2 cellular contexts compared by ENCODE assay signal in the genomic region with DNA sequence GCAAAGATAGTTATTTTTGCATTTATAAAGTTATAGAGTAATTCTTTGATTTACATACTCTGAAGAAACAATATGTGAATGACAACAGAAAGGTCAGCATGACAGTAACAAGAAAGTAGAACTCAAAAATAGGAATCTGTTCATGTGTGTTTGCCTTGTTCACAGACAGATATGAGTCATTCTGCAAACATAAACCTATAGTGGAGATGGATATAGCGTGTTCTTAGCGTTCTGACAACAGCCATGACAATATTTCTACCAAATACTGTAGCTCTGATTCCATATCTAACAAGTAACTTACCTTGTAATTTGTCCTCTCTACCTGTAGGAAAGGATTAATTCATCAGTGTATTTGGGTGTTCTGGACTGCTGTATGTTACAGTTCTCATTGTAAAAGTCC.
TF ChIP-seq lines count a peak whose summit lies in the region.

No MANE protein-coding gene starts in this region.

TF ChIP-seq in A549, 52 proteins besides CTCF, POLR2A, EP300 and RAD21 (continued from another document):
- no peak for TF ChIP-seq ATOH8 (CRISPR knock-in tag; IDR thresholded peaks at IDR 0.05; ENCODE audit: low read depth)
- TF ChIP-seq TP53 (CRISPR knock-in tag; IDR thresholded peaks at IDR 0.05) = no peak
- peak; percentile 30; the same call in 1 of the 2 replicates for TF ChIP-seq FOSL2 (IDR thresholded peaks at IDR 0.05)
- peak; percentile 66 for TF ChIP-seq FOSL2 (CRISPR knock-in tag; IDR thresholded peaks at IDR 0.05)
- no peak for TF ChIP-seq REST (IDR thresholded peaks at IDR 0.05)
- TF ChIP-seq EHF (CRISPR knock-in tag; IDR thresholded peaks at IDR 0.05) = no peak
- no peak for TF ChIP-seq SMC3 (IDR thresholded peaks at IDR 0.05)
TF ChIP-seq in A549: peak in this region for 1.

TF ChIP-seq in K562, 482 proteins besides CTCF, POLR2A, EP300 and RAD21 (continued from another document):
- TF ChIP-seq, protein P1, sequence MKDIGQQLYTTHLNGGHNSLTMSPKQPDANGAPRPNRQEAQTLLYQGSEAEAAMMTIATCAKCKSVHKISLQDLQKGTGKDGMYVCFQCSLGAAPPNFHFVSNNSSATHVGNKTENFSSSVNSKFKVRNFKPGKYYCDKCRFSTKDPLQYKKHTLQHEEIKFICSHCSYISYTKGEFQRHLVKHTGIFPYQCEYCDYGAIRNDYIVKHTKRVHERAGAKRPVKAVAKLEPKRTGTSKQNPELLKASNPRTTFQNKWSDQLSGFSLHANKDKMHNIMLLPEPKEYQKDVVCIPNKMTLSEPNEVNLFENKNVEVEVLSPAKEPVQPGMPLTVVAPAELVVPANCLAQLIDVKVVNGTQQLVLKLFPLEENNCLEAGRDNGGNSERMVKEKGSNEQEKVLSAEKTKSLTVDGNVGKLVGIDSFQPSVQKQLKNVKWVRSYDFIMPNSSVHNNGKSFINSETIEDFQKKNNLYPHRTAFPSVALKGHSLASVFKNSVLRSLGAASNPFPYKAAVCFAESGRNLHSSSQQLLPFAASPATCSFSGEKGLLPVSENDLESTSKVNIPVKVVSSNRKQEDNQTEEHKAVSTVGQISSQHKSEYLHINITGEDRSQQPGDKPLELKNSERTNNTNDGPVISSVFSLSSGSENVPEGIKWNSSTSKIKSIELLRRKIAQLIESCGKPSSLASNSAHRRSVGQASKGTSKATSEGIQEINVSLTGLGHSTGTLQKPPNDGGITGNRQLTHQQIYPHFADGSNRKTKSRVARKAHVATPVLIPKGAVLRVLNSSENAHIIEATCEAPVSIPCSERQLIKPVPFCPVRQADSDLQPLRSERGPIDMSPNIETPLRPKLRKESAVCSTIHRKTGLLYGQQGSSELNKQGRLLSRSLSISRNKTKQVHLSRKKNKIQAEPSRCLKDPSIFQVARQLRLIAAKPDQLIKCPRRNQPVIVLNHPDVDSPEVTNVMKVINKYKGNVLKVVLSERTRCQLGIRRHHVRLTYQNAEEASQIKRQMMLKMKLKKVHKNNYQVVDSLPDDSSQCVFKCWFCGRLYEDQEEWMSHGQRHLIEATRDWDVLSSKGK (CRISPR knock-in tag; IDR thresholded peaks at IDR 0.05) = no peak
- TF ChIP-seq JUN (IDR thresholded peaks at IDR 0.05; ENCODE audit: borderline replicate concordance, low read depth, low read length) (0 out of 2 replicates have a peak, but pooled peaks have one; percentile 24), JUN (CRISPR knock-in tag; IDR thresholded peaks at IDR 0.05; ENCODE audit: borderline replicate concordance) (no peak), PTTG1 (tag; IDR thresholded peaks at IDR 0.05; ENCODE audit: low read depth) (no peak)
